19 cellular contexts compared by ENCODE assay signal in genomic region chr17:77909816-77910215, GRCh38.
"Had no signal": no experiment of that assay in that cellular context is flagged by ENCODE, and none has a peak within 500 bp of the region (broad histone marks: within the 10 kb centered on the region; RNA-seq: fewer than 3 reads in every experiment).

No MANE protein-coding gene starts in this region.

- DNase-seq: KBM-7, MV-4-11, NCI-H1048, NCI-H1105, NCI-H1417, NCI-H1436 treated with DMSO at 0.1 percent for 48 hours, NCI-H1694, NCI-H1930, NCI-H2081, NCI-H2107, NCI-H2227 treated with DMSO at 0.1 percent for 48 hours, NCI-H524, NCI-H526 treated with DMSO at 0.1 percent for 48 hours, NCI-H774, SHP77, SK-N-SH, SW 1271 had no signal

- ATAC-seq: Panc1 had no signal

- H3K9me3 ChIP-seq: SK-N-SH had no signal

- H3K4me2 ChIP-seq: SK-N-SH had no signal

- H3K9ac ChIP-seq: SK-N-SH had no signal

- H3K27ac ChIP-seq: RWPE1 had no signal
